ENCODE assay signal across 8 cellular contexts in genomic region chr3:146543461-146544012, GRCh38. TPM values are rescaled to one million over a fixed set of nuclear protein-coding genes. Genes with fewer than 3 reads are reported as not detected.
DNase-seq lines count a peak whose midpoint lies in the region; ATAC-seq and TF ChIP-seq lines count a peak whose summit lies in the region.

No MANE protein-coding gene starts in this region.

- no peaks in the 10 kb centered on the region for H3K79me2 ChIP-seq in OCI-LY7 (ENCODE audit: insufficient read depth, low read depth, low read length)

- TF ChIP-seq CTCF in OCI-LY7 (conservative IDR thresholded peaks at IDR 0.05; ENCODE audit: low read length) (no peak), colonic mucosa (IDR thresholded peaks at IDR 0.05) (no peak), vagina (IDR thresholded peaks at IDR 0.05) (no peak)

- H3K9me3 ChIP-seq in OCI-LY7 (ENCODE audit: low read length): no peaks in the 10 kb centered on the region
- no peaks in the 10 kb centered on the region for H3K9me3 ChIP-seq in colonic mucosa
- no peaks in the 10 kb centered on the region for H3K9me3 ChIP-seq in vagina

- H3K36me3 ChIP-seq in OCI-LY7 (ENCODE audit: insufficient read depth, low read length) (no peaks in the 10 kb centered on the region), colonic mucosa (no peaks in the 10 kb centered on the region), vagina (no peaks in the 10 kb centered on the region)

- H3K27me3 Mint-ChIP-seq in T-helper 2 cell treated with Interferon-gamma antibody and Interleukin-4, amounts not matched to agents 5 μg/mL and 100 μg/mL, for 36 hours (ENCODE audit: low read depth): no peaks in the 10 kb centered on the region
- H3K27me3 Mint-ChIP-seq in memory B cell: no peaks in the 10 kb centered on the region

- peak overlapping the region; percentile 85 for H3K4me3 Mint-ChIP-seq in T-helper 2 cell treated with Interferon-gamma antibody and Interleukin-4, amounts not matched to agents 5 μg/mL and 100 μg/mL, for 36 hours
- peak overlapping the region; percentile 93 for H3K4me3 Mint-ChIP-seq in memory B cell

- peak overlapping the region; percentile 86; the same call in 1 of the 2 replicates for H2AFZ ChIP-seq in OCI-LY7 (ENCODE audit: low read length)

- no peaks in the 10 kb centered on the region for H3K9me2 ChIP-seq in OCI-LY7 (ENCODE audit: insufficient read depth, low read length)

- intact Hi-C loops in OCI-LY7 (cut with micrococcal nuclease; ENCODE audit: unreplicated experiment): loop anchor here (2.0 kb wide), 1 partner anchor 75 kb away; the partner anchor contains the start of gene PLSCR2
- intact Hi-C loops in colonic mucosa (cut with DNase I): no loop called here
- intact Hi-C loops in vagina (cut with DNase I): loop anchor here (10.0 kb wide), 2 partner anchors 69 to 409 kb away; no protein-coding TSS in a partner anchor

- H3K27ac ChIP-seq in OCI-LY7 (ENCODE audit: low read depth, low read length, poor library complexity, severe bottlenecking): no peak overlapping the region
- peak overlapping the region; percentile 98 for H3K27ac ChIP-seq in colonic mucosa
- H3K27ac ChIP-seq in vagina: peak overlapping the region; percentile 97

- CTCF ChIA-PET in OCI-LY7 (lab: Charles Lee; ENCODE audit: unreplicated experiment): no interaction called here

- peak overlapping the region; percentile 89 to 95 for H3K9ac ChIP-seq in colonic mucosa (ENCODE audit: low read depth in 2 of 2, low read length in 2 of 2)

- TF ChIP-seq POLR2A in vagina (IDR thresholded peaks at IDR 0.05): no peak

- DNase-seq in T-helper 2 cell treated with Interferon-gamma antibody and Interleukin-4, amounts not matched to agents 5 μg/mL and 100 μg/mL, for 36 hours (ENCODE audit: low spot score): no peak
- no peak for DNase-seq in T-helper 2 cell
- DNase-seq in OCI-LY7 (ENCODE audit: low spot score): peak; percentile 13
- DNase-seq in colonic mucosa: peak; percentile 40
- no peak for DNase-seq in memory B cell (ENCODE audit: low spot score in 2 of 2)
- DNase-seq in vagina (ENCODE audit: extremely low spot score in 2 of 2): no peak
- DNase-seq in effector CD8-positive, alpha-beta T cell (lab: John Stamatoyannopoulos, UW): no peak

- H3K36me3 Mint-ChIP-seq in T-helper 2 cell treated with Interferon-gamma antibody and Interleukin-4, amounts not matched to agents 5 μg/mL and 100 μg/mL, for 36 hours (ENCODE audit: low read depth): peaks cover 21% of the 10 kb centered on the region
- H3K36me3 Mint-ChIP-seq in memory B cell: no peaks in the 10 kb centered on the region

- no peaks in the 10 kb centered on the region for H3K9me3 Mint-ChIP-seq in T-helper 2 cell treated with Interferon-gamma antibody and Interleukin-4, amounts not matched to agents 5 μg/mL and 100 μg/mL, for 36 hours
- no peaks in the 10 kb centered on the region for H3K9me3 Mint-ChIP-seq in memory B cell

- no TSS peak for BruUV-seq in OCI-LY7 (replicated peaks; lab: Mats Ljungman, UMichigan)

- H3K27me3 ChIP-seq in colonic mucosa: no peaks in the 10 kb centered on the region
- no peaks in the 10 kb centered on the region for H3K27me3 ChIP-seq in vagina

- POLR2A ChIA-PET in OCI-LY7 (lab: Charles Lee): interaction anchor here (0.7 to 2.2 kb wide), 8 partner anchors 10 to 101 kb away, joined by 3 to 8 read pairs (median 4); no protein-coding TSS in a partner anchor

- H3K27ac Mint-ChIP-seq in T-helper 2 cell treated with Interferon-gamma antibody and Interleukin-4, amounts not matched to agents 5 μg/mL and 100 μg/mL, for 36 hours: peak overlapping the region; percentile 90
- peak overlapping the region; percentile 94 for H3K27ac Mint-ChIP-seq in memory B cell

- ATAC-seq in HG02798 (IDR thresholded peaks at IDR 0.05; ENCODE audit: poor library complexity, unreplicated experiment) (peak; percentile 13), memory B cell (ENCODE audit: low read depth) (peak; percentile 6)

- H3K4me3 ChIP-seq in OCI-LY7 (ENCODE audit: low read depth, low read length, poor library complexity, severe bottlenecking) (peak overlapping the region; percentile 74), colonic mucosa (peak overlapping the region; percentile 66), vagina (peak overlapping the region; percentile 68 to 95)

- peaks cover 60% of the 10 kb centered on the region for H3K4me1 Mint-ChIP-seq in T-helper 2 cell treated with Interferon-gamma antibody and Interleukin-4, amounts not matched to agents 5 μg/mL and 100 μg/mL, for 36 hours (ENCODE audit: low read depth)
- peaks cover 35% of the 10 kb centered on the region for H3K4me1 Mint-ChIP-seq in memory B cell

- peak overlapping the region; percentile 90 for H3K4me2 ChIP-seq in OCI-LY7 (ENCODE audit: low read length)

- H4K20me1 ChIP-seq in OCI-LY7 (ENCODE audit: insufficient read depth, low read length): peaks cover 7% of the 10 kb centered on the region; the same call in 1 of the 2 replicates

- H3K4me1 ChIP-seq in OCI-LY7 (ENCODE audit: insufficient read depth, low read length, poor library complexity, severe bottlenecking) (no peaks in the 10 kb centered on the region), colonic mucosa (no peaks in the 10 kb centered on the region), vagina (peaks cover 17% of the 10 kb centered on the region)

RNA-seq across cellular contexts. Expression of gene PLSCR1, which starts 0.9 kb away (rescaled TPM):
- total RNA-seq in OCI-LY7 (2014; rRNA removed; shearing (Covaris generic)): 1.4 and 1.8 TPM in 2 replicates
- total RNA-seq in OCI-LY7 (2022): 7.5 and 13.4 TPM in 2 replicates
- total RNA-seq in colonic mucosa: 100 to 1,000 TPM in 1 of 2 donors, 10 to 100 TPM in 1; 99.0 to 180 TPM
- 78.1 TPM for total RNA-seq in vagina

Comparison
In these comparisons a context has a peak if more than half of its experiments do, and no peak if none do; other contexts are left out.
1. DNase-seq: peak in OCI-LY7 (single experiment) and colonic mucosa (single experiment); none in T-helper 2 cell treated with Interferon-gamma antibody and Interleukin-4, amounts not matched to agents 5 μg/mL and 100 μg/mL, for 36 hours (single experiment), T-helper 2 cell (0 of 5), memory B cell (0 of 2), vagina (0 of 2) and effector CD8-positive, alpha-beta T cell (single experiment).
2. Peak in every context shown above with its lines, with median percentiles within 50 percentile points of each other: H3K4me3 ChIP-seq.